Comparison of ENCODE assay signal across 8 cellular contexts in genomic region chr2:191166111-191166755, GRCh38. TPM values are rescaled to one million over a fixed set of nuclear protein-coding genes. Genes with fewer than 3 reads are reported as not detected.
DNase-seq lines count a peak whose midpoint lies in the region; ATAC-seq, FAIRE-seq and TF ChIP-seq lines count a peak whose summit lies in the region.

No MANE protein-coding gene starts in this region.

- intact Hi-C loops in gastrocnemius medialis (cut with DNase I; ENCODE audit: low total_unique reads), result loop anchor here (5.0 to 10.0 kb wide), 3 partner anchors 61 to 509 kb away; partner anchors contain the start of gene NABP1

- TF ChIP-seq POLR2A in gastrocnemius medialis (IDR thresholded peaks at IDR 0.05) (no peak), GM12891 (IDR thresholded peaks at IDR 0.05; ENCODE audit: low read depth, low read length) (no peak)

- H3K4me1 ChIP-seq in SJSA1 (replicated peaks) (peaks cover 46% of the 10 kb centered on the region), cardiac muscle cell (ENCODE audit: low read depth) (peaks cover 22% of the 10 kb centered on the region), gastrocnemius medialis (peaks cover 19 to 23% of the 10 kb centered on the region in 2 donors)

- no peaks in the 10 kb centered on the region for H3K9me3 ChIP-seq in SJSA1 (replicated peaks)
- H3K9me3 ChIP-seq in cardiac muscle cell (ENCODE audit: low read depth), result no peaks in the 10 kb centered on the region
- no peaks in the 10 kb centered on the region for H3K9me3 ChIP-seq in gastrocnemius medialis

- in situ Hi-C loops in gastrocnemius medialis (cut with MboI; ENCODE audit: low sequenced_read_pairs in 4 of 4), result loop anchor here in 3 of 4 donors (10.0 to 25.0 kb wide), 4 partner anchors 346 to 996 kb away; partner anchors contain the start of gene NABP1 (in 1 of the 3)

- TF ChIP-seq CTCF in cardiac muscle cell (IDR thresholded peaks at IDR 0.05; ENCODE audit: low read depth, low read length) (no peak), gastrocnemius medialis (IDR thresholded peaks at IDR 0.05 in 4 of 5, conservative IDR thresholded peaks at IDR 0.05 in 1 of 5) (no peak)

- peak; percentile 72 for DNase-seq in LHCN-M2 (ENCODE audit: low read depth)
- peak in 1 of 2 experiments; percentile 58 for DNase-seq in SJSA1 (ENCODE audit: low read depth in 1 of 2, low spot score in 2 of 2)
- DNase-seq in cardiac muscle cell (ENCODE audit: low read depth in 1 of 2, low spot score in 1 of 2), result peak; percentile 69 to 71
- no peak for DNase-seq in gastrocnemius medialis
- DNase-seq in GM12891 (ENCODE audit: insufficient read length, low spot score), result no peak

- H3K27me3 ChIP-seq in SJSA1 (replicated peaks), result no peaks in the 10 kb centered on the region
- no peaks in the 10 kb centered on the region for H3K27me3 ChIP-seq in cardiac muscle cell
- no peaks in the 10 kb centered on the region for H3K27me3 ChIP-seq in gastrocnemius medialis

- no peak for FAIRE-seq in GM12891 (lab: Jason Lieb, UNC)

- H3K36me3 ChIP-seq in SJSA1, result no peaks in the 10 kb centered on the region
- H3K36me3 ChIP-seq in cardiac muscle cell, result no peaks in the 10 kb centered on the region
- H3K36me3 ChIP-seq in gastrocnemius medialis, result no peaks in the 10 kb centered on the region

- H3K4me3 ChIP-seq in SJSA1 (no peak overlapping the region), cardiac muscle cell (no peak overlapping the region), gastrocnemius medialis (no peak overlapping the region)

- ATAC-seq in gastrocnemius medialis, result peak; percentile 85 to 86
- no peak for ATAC-seq in GM18511 (IDR thresholded peaks at IDR 0.05; ENCODE audit: unreplicated experiment)
- no peak for ATAC-seq in GM19023 (IDR thresholded peaks at IDR 0.05; ENCODE audit: unreplicated experiment)
- no peak for ATAC-seq in GM19397 (IDR thresholded peaks at IDR 0.05; ENCODE audit: unreplicated experiment)

- peak overlapping the region; percentile 37 for H3K27ac ChIP-seq in SJSA1
- H3K27ac ChIP-seq in cardiac muscle cell, result peak overlapping the region; percentile 33
- peak overlapping the region; percentile 2 to 57 (median 42) for H3K27ac ChIP-seq in gastrocnemius medialis

TF ChIP-seq in GM12891, 5 proteins besides CTCF, POLR2A, EP300 and RAD21:
- TF ChIP-seq TAF1 (IDR thresholded peaks at IDR 0.05; ENCODE audit: low read depth, low read length) (no peak), POU2F2 (IDR thresholded peaks at IDR 0.05; ENCODE audit: low read depth, low read length) (no peak), SPI1 (IDR thresholded peaks at IDR 0.05; ENCODE audit: low read depth, low read length) (no peak)

RNA-seq across cellular contexts. Expression of gene STAT4, which starts 15.4 kb away (rescaled TPM):
- total RNA-seq in LHCN-M2 (2014; rRNA removed), result 0.13 and 0.75 TPM in 2 replicates
- 0.30 TPM for polyA plus RNA-seq in LHCN-M2 (2012)
- total RNA-seq in SJSA1 (2014; rRNA removed; shearing (Covaris generic)), result 0.89 and 8.2 TPM in 2 replicates
- 0.32 and 0.45 TPM in 2 replicates for total RNA-seq in cardiac muscle cell
- polyA plus RNA-seq in cardiac muscle cell, result 0.31 and 0.87 TPM in 2 replicates
- total RNA-seq in gastrocnemius medialis, result 1 to 10 TPM in 1 of 4 donors, under 1 TPM in 2, not detected in 1; 0.31 to 1.0 (median 0.73) TPM
- polyA plus RNA-seq in GM12891 (2012; ENCODE audit: low read depth, missing spikeins), result 1.8 TPM

Comparison
In these comparisons a context has a peak if more than half of its experiments do, and no peak if none do; other contexts are left out.
1. DNase-seq: peak in LHCN-M2 (single experiment) and cardiac muscle cell (2 of 2); none in gastrocnemius medialis (0 of 2) and GM12891 (single experiment).
2. ATAC-seq: peak in gastrocnemius medialis (2 of 2); none in GM18511 (single experiment), GM19023 (single experiment) and GM19397 (single experiment).
3. Peak in every context shown above with its lines, with median percentiles within 50 percentile points of each other: H3K27ac ChIP-seq.